Comparison of ENCODE assay signal across 3 cellular contexts in genomic region chr16:27717726-27718125, GRCh38.
TF ChIP-seq lines count a peak whose summit lies in the region.

No MANE protein-coding gene starts in this region.

TF ChIP-seq in HCT116, 20 proteins besides CTCF, POLR2A, EP300 and RAD21 (continues in another document):
- TF ChIP-seq EZH2phosphoT487 (IDR thresholded peaks at IDR 0.05; ENCODE audit: borderline replicate concordance) (no peak), ZFX (IDR thresholded peaks at IDR 0.05) (no peak), ZNF274 (IDR thresholded peaks at IDR 0.05; ENCODE audit: low read depth, low read length) (no peak), ELF1 (IDR thresholded peaks at IDR 0.05; ENCODE audit: borderline replicate concordance, low read depth) (no peak), SIN3A (IDR thresholded peaks at IDR 0.05; ENCODE audit: low read depth) (no peak), ZBTB33 (IDR thresholded peaks at IDR 0.05; ENCODE audit: extremely low read depth, insufficient replicate concordance, low read length) (no peak), MAX (IDR thresholded peaks at IDR 0.05) (no peak), ATF3 (IDR thresholded peaks at IDR 0.05) (no peak), EZH2 (IDR thresholded peaks at IDR 0.05) (no peak), SRF (IDR thresholded peaks at IDR 0.05; ENCODE audit: low read depth) (no peak), POLR2AphosphoS5 (IDR thresholded peaks at IDR 0.05; ENCODE audit: low read depth, low read length) (no peak), CBX3 (IDR thresholded peaks at IDR 0.05; ENCODE audit: low read depth) (no peak), CEBPB (IDR thresholded peaks at IDR 0.05; ENCODE audit: low read depth) (no peak), YY1 (IDR thresholded peaks at IDR 0.05; ENCODE audit: extremely low read depth, insufficient replicate concordance, low read depth, low read length) (no peak), FOSL1 (IDR thresholded peaks at IDR 0.05; ENCODE audit: low read depth) (no peak), TCF7L2 (IDR thresholded peaks at IDR 0.05; ENCODE audit: borderline replicate concordance, extremely low read depth, insufficient read depth, insufficient read length) (no peak), REST (IDR thresholded peaks at IDR 0.05; ENCODE audit: low read depth) (no peak)

TF ChIP-seq in WTC11, 78 proteins besides CTCF, POLR2A, EP300 and RAD21:
- TF ChIP-seq SP1 (CRISPR knock-in tag; conservative IDR thresholded peaks at IDR 0.05) = no peak
- TF ChIP-seq ESRRA (CRISPR knock-in tag; IDR thresholded peaks at IDR 0.05; ENCODE audit: borderline replicate concordance) = no peak
- TF ChIP-seq FOXP1 (CRISPR knock-in tag; IDR thresholded peaks at IDR 0.05; ENCODE audit: borderline replicate concordance) = no peak
- TF ChIP-seq TP53 (CRISPR knock-in tag; IDR thresholded peaks at IDR 0.05) = no peak
- TF ChIP-seq ZNF219 (CRISPR knock-in tag; IDR thresholded peaks at IDR 0.05; ENCODE audit: borderline replicate concordance) = no peak
- no peak for TF ChIP-seq ZNF121 (CRISPR knock-in tag; IDR thresholded peaks at IDR 0.05)
- TF ChIP-seq TCF7 (CRISPR knock-in tag; IDR thresholded peaks at IDR 0.05; ENCODE audit: low read depth) = no peak
- no peak for TF ChIP-seq CREM (CRISPR knock-in tag; IDR thresholded peaks at IDR 0.05)
- TF ChIP-seq ZNF138 (CRISPR knock-in tag; conservative IDR thresholded peaks at IDR 0.05) = no peak

TF ChIP-seq in HepG2, 621 proteins besides CTCF, POLR2A, EP300 and RAD21:
- TF ChIP-seq KAT7 (CRISPR knock-in tag; IDR thresholded peaks at IDR 0.05; ENCODE audit: borderline replicate concordance) = no peak
- TF ChIP-seq ZNF460 (CRISPR knock-in tag; IDR thresholded peaks at IDR 0.05; ENCODE audit: borderline replicate concordance) = no peak
- TF ChIP-seq ZIK1 (CRISPR knock-in tag; IDR thresholded peaks at IDR 0.05; ENCODE audit: borderline replicate concordance, low read depth) = no peak
- no peak for TF ChIP-seq ZNF775 (CRISPR knock-in tag; IDR thresholded peaks at IDR 0.05; ENCODE audit: borderline replicate concordance)
- no peak for TF ChIP-seq E2F2 (CRISPR knock-in tag; IDR thresholded peaks at IDR 0.05; ENCODE audit: borderline replicate concordance)
- no peak for TF ChIP-seq ZNF235 (CRISPR knock-in tag; IDR thresholded peaks at IDR 0.05; ENCODE audit: borderline replicate concordance)
- no peak for TF ChIP-seq ZNF670 (CRISPR knock-in tag; IDR thresholded peaks at IDR 0.05; ENCODE audit: borderline replicate concordance)
- TF ChIP-seq XBP1 (CRISPR knock-in tag; IDR thresholded peaks at IDR 0.05) = no peak
- no peak for TF ChIP-seq ZNF646 (CRISPR knock-in tag; IDR thresholded peaks at IDR 0.05)
- TF ChIP-seq ZMAT3 (CRISPR knock-in tag; conservative IDR thresholded peaks at IDR 0.05) = no peak
- no peak for TF ChIP-seq NR2C2 (CRISPR knock-in tag; IDR thresholded peaks at IDR 0.05; ENCODE audit: borderline replicate concordance)
- no peak for TF ChIP-seq ZNF839 (CRISPR knock-in tag; IDR thresholded peaks at IDR 0.05; ENCODE audit: borderline replicate concordance)
- TF ChIP-seq ZNF367 (CRISPR knock-in tag; IDR thresholded peaks at IDR 0.05; ENCODE audit: borderline replicate concordance) = no peak
- no peak for TF ChIP-seq NFIB (CRISPR knock-in tag; IDR thresholded peaks at IDR 0.05; ENCODE audit: borderline replicate concordance)
- no peak for TF ChIP-seq ZNF441 (CRISPR knock-in tag; IDR thresholded peaks at IDR 0.05; ENCODE audit: borderline replicate concordance)
- no peak for TF ChIP-seq KAT2B (IDR thresholded peaks at IDR 0.05; ENCODE audit: borderline replicate concordance, low read depth, low read length)
- TF ChIP-seq SALL2 (CRISPR knock-in tag; IDR thresholded peaks at IDR 0.05) = no peak
- no peak for TF ChIP-seq AKNA (CRISPR knock-in tag; IDR thresholded peaks at IDR 0.05; ENCODE audit: borderline replicate concordance)
- TF ChIP-seq ZNF782 (CRISPR knock-in tag; IDR thresholded peaks at IDR 0.05; ENCODE audit: borderline replicate concordance) = no peak
- TF ChIP-seq POGZ (CRISPR knock-in tag; IDR thresholded peaks at IDR 0.05) = no peak
TF ChIP-seq in HepG2: peak in this region for 0.
